In genomic region chr19:33496016-33496415, GRCh38 we compare ENCODE assay signal across 1 cellular context.
TF ChIP-seq lines count a peak whose summit lies in the region.

No MANE protein-coding gene starts in this region.

TF ChIP-seq in HepG2, 621 proteins besides CTCF, POLR2A, EP300 and RAD21:
- TF ChIP-seq MNT (IDR thresholded peaks at IDR 0.05) (no peak), HNF4G (IDR thresholded peaks at IDR 0.05; ENCODE audit: borderline replicate concordance, low read depth, low read length) (no peak), HNF4G (CRISPR knock-in tag; IDR thresholded peaks at IDR 0.05; ENCODE audit: borderline replicate concordance, low read depth) (no peak), RAD51 (IDR thresholded peaks at IDR 0.05; ENCODE audit: borderline replicate concordance) (no peak), ZNF276 (CRISPR knock-in tag; IDR thresholded peaks at IDR 0.05; ENCODE audit: low read depth) (no peak), ZNF616 (CRISPR knock-in tag; IDR thresholded peaks at IDR 0.05; ENCODE audit: low read depth) (no peak), ARID5B (CRISPR knock-in tag; IDR thresholded peaks at IDR 0.05) (no peak), POLR2G (IDR thresholded peaks at IDR 0.05; ENCODE audit: low read depth, low read length) (no peak), SAFB2 (CRISPR knock-in tag; IDR thresholded peaks at IDR 0.05; ENCODE audit: borderline replicate concordance, low read depth) (no peak), ZNF761 (CRISPR knock-in tag; conservative IDR thresholded peaks at IDR 0.05) (no peak)
TF ChIP-seq in HepG2: peak in this region for 0.
